Comparison of ENCODE assay signal across 2 cellular contexts in genomic region chr2:69100220-69100723, GRCh38.
TF ChIP-seq lines count a peak whose summit lies in the region.

No MANE protein-coding gene starts in this region.

TF ChIP-seq in SK-N-SH, 30 proteins besides CTCF, POLR2A, EP300 and RAD21:
- TF ChIP-seq GABPA (IDR thresholded peaks at IDR 0.05; ENCODE audit: low read depth), result no peak
- TF ChIP-seq YY1 (IDR thresholded peaks at IDR 0.05; ENCODE audit: low read depth), result no peak

TF ChIP-seq in SK-N-SH treated with all-trans-retinoic acid at 6 μM for 48 hours, 23 proteins besides CTCF, POLR2A, EP300 and RAD21:
- TF ChIP-seq ZFP3 (CRISPR knock-in tag; IDR thresholded peaks at IDR 0.05), result no peak
- TF ChIP-seq PATZ1 (CRISPR knock-in tag; IDR thresholded peaks at IDR 0.05; ENCODE audit: borderline replicate concordance), result no peak
- TF ChIP-seq RARB (CRISPR knock-in tag; IDR thresholded peaks at IDR 0.05), result no peak
- no peak for TF ChIP-seq ZNF565 (CRISPR knock-in tag; conservative IDR thresholded peaks at IDR 0.05; ENCODE audit: low read depth)
- TF ChIP-seq ZC3H10 (CRISPR knock-in tag; IDR thresholded peaks at IDR 0.05), result no peak
- TF ChIP-seq TCF4 (CRISPR knock-in tag; IDR thresholded peaks at IDR 0.05; ENCODE audit: borderline replicate concordance), result no peak
- no peak for TF ChIP-seq CSDC2 (CRISPR knock-in tag; IDR thresholded peaks at IDR 0.05)
- no peak for TF ChIP-seq ZFP30 (CRISPR knock-in tag; IDR thresholded peaks at IDR 0.05)
- TF ChIP-seq SNAI2 (CRISPR knock-in tag; IDR thresholded peaks at IDR 0.05), result no peak
